ENCODE assay signal across 17 cellular contexts in the genomic region with DNA sequence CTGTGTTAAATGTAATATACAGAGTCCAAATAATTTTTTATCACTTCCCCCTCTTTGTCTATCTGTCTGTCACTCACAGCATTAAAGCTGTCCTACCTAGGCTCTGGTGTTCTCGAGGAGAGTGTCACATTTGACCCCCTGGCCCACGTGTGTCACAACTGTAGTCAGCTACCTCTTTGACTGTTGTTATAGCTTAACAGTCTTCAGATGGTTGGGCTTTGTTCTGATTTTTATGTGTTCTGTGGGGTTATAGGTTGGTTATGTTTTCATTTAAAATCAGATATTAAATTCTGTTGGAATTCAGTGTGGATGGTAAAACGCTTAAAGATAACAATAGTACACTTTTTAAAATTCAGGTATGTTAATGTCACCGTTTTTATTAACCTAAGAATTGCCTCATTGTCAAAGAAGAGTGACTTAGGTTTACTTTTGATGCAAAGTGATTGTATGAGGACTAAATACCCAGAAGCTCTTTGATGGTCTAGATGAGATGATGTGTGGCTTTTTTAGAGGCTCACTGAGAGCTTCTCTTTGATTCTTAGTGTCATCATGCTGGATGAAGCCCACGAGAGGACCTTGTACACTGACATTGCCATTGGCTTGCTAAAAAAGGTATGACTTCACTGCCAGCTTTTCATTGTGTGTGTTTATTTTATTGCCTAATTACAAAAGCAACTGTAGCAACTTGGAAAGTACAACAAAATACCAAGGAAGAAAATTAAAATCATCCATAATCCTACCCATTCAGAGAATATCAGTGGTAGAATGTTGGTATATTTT. TPM values are rescaled to one million over a fixed set of nuclear protein-coding genes. Genes with fewer than 3 reads are reported as not detected.
DNase-seq lines count a peak whose midpoint lies in the region; ATAC-seq, FAIRE-seq and TF ChIP-seq lines count a peak whose summit lies in the region.
"Had no signal": no experiment of that assay in that cellular context is flagged by ENCODE, and none has a peak within 500 bp of the region (broad histone marks: within the 10 kb centered on the region; RNA-seq: fewer than 3 reads in every experiment).

No MANE protein-coding gene starts in this region.

- no peak overlapping the region for H3K4me3 Mint-ChIP-seq in activated T-cell treated with anti-CD3 and anti-CD28 coated beads, Interleukin-2, amount 50 U/mL, for 72 hours
- H3K4me3 Mint-ChIP-seq in activated T-cell treated with anti-CD3 and anti-CD28 coated beads, Interleukin-2, amount 50 U/mL, for 24 hours: no peak overlapping the region
- H3K4me3 Mint-ChIP-seq in mesothelial cell of epicardium: no peak overlapping the region
- H3K4me3 Mint-ChIP-seq: CD14-positive monocyte; CD8-positive, alpha-beta memory T cell; HFFc6; IgD-negative memory B cell had no signal

- H3K4me1 ChIP-seq in K562 (replicated peaks in 1 of 2; ENCODE audit: control insufficient read depth in 2 of 2, insufficient read depth in 2 of 2, low read length in 2 of 2): peaks cover 9 to 17% of the 10 kb centered on the region in 2 experiments; a peak in 4 of 5 replicates
- H3K4me1 ChIP-seq: Caco-2 had no signal

- no peaks in the 10 kb centered on the region for H3K9me3 ChIP-seq in K562 (replicated peaks; ENCODE audit: control insufficient read depth, insufficient read depth, low read depth, low read length)
- H3K9me3 ChIP-seq: Caco-2 had no signal

- TF ChIP-seq POLR2A in K562 (conservative IDR thresholded peaks at IDR 0.05): no peak

- in situ Hi-C loops in K562 (cut with MboI): no loop called here

- no peak overlapping the region for H2AFZ ChIP-seq in K562 (ENCODE audit: low read depth, low read length)

- no peaks in the 10 kb centered on the region for H3K27me3 ChIP-seq in K562 (ENCODE audit: control insufficient read depth in 2 of 2, insufficient read depth in 2 of 2, low read length in 2 of 2)

- no peak overlapping the region for H3K27ac ChIP-seq in K562 (ENCODE audit: extremely low read depth, low read depth, low read length)
- H3K27ac ChIP-seq: 22Rv1 had no signal

- BruUV-seq in K562 (replicated peaks; lab: Mats Ljungman, UMichigan): no TSS peak

- no peak for ATAC-seq in activated T-cell treated with anti-CD3 and anti-CD28 coated beads, Interleukin-2, amount 50 U/mL, for 72 hours (replicated peaks in 1 of 2)
- ATAC-seq in K562 (no peak), HG02981 (IDR thresholded peaks at IDR 0.05; ENCODE audit: unreplicated experiment) (no peak)

- no peak overlapping the region for H3K9ac ChIP-seq in K562 (ENCODE audit: insufficient read depth in 1 of 2, low read depth in 2 of 2, low read length in 2 of 2)

- peak overlapping the region; percentile 62 for H3K27ac Mint-ChIP-seq in activated T-cell treated with anti-CD3 and anti-CD28 coated beads, Interleukin-2, amount 50 U/mL, for 72 hours
- H3K27ac Mint-ChIP-seq in activated T-cell treated with anti-CD3 and anti-CD28 coated beads, Interleukin-2, amount 50 U/mL, for 24 hours: no peak overlapping the region
- no peak overlapping the region for H3K27ac Mint-ChIP-seq in mesothelial cell of epicardium
- H3K27ac Mint-ChIP-seq: CD14-positive monocyte; CD8-positive, alpha-beta memory T cell; HFFc6 had no signal

- DNase-seq in activated T-cell treated with anti-CD3 and anti-CD28 coated beads, Interleukin-2, amount 50 U/mL, for 72 hours: no peak
- DNase-seq in activated T-cell treated with anti-CD3 and anti-CD28 coated beads, Interleukin-2, amount 50 U/mL, for 24 hours: no peak
- DNase-seq in HEK293T (ENCODE audit: extremely low spot score) (no peak), K562 (ENCODE audit: extremely low read depth in 1 of 4, low spot score in 3 of 4) (no peak), mesothelial cell of epicardium (ENCODE audit: low spot score in 2 of 2, unreplicated experiment in 2 of 2) (no peak), activated gamma-delta T cell (lab: John Stamatoyannopoulos, UW) (no peak)
- DNase-seq: Caco-2; CD8-positive, alpha-beta memory T cell; DND-41; GDM1; H7; HFFc6 had no signal

- no peaks in the 10 kb centered on the region; the same call in 2 of the 3 replicates for H3K79me2 ChIP-seq in K562 (ENCODE audit: control insufficient read depth, insufficient read depth, low read length)

- no peak for FAIRE-seq in K562 (lab: Jason Lieb, UNC)
- FAIRE-seq: GM12892 had no signal

- POLR2A ChIA-PET in HEK293T (lab: Yijun Ruan, JAX) (no interaction called here), K562 (lab: Yijun Ruan, JAX) (interaction anchor here (0.6 to 0.9 kb wide), 5 partner anchors 10 to 265 kb away, joined by 3 to 4 read pairs (median 3); no protein-coding TSS in a partner anchor)

- H3K9me3 Mint-ChIP-seq in activated T-cell treated with anti-CD3 and anti-CD28 coated beads, Interleukin-2, amount 50 U/mL, for 72 hours: no peaks in the 10 kb centered on the region
- H3K9me3 Mint-ChIP-seq in activated T-cell treated with anti-CD3 and anti-CD28 coated beads, Interleukin-2, amount 50 U/mL, for 24 hours: no peaks in the 10 kb centered on the region
- H3K9me3 Mint-ChIP-seq in mesothelial cell of epicardium: peaks cover 3% of the 10 kb centered on the region
- H3K9me3 Mint-ChIP-seq: CD14-positive monocyte; CD8-positive, alpha-beta memory T cell; HFFc6; IgD-negative memory B cell had no signal

- H4K20me1 ChIP-seq in K562 (replicated peaks; ENCODE audit: control insufficient read depth, insufficient read depth, low read length): no peaks in the 10 kb centered on the region

- TF ChIP-seq RAD21 in K562 (CRISPR knock-in tag; conservative IDR thresholded peaks at IDR 0.05 in 1 of 2, IDR thresholded peaks at IDR 0.05 in 1 of 2): no peak

- H3K9me1 ChIP-seq in K562 (ENCODE audit: control insufficient read depth, insufficient read depth, low read length): no peaks in the 10 kb centered on the region

- peaks cover 16% of the 10 kb centered on the region for H3K4me1 Mint-ChIP-seq in activated T-cell treated with anti-CD3 and anti-CD28 coated beads, Interleukin-2, amount 50 U/mL, for 72 hours (ENCODE audit: low read depth)
- H3K4me1 Mint-ChIP-seq in activated T-cell treated with anti-CD3 and anti-CD28 coated beads, Interleukin-2, amount 50 U/mL, for 24 hours (ENCODE audit: low read depth): peaks cover 11% of the 10 kb centered on the region
- H3K4me1 Mint-ChIP-seq in mesothelial cell of epicardium: no peaks in the 10 kb centered on the region
- H3K4me1 Mint-ChIP-seq: CD14-positive monocyte had no signal

- intact Hi-C loops in K562 (cut with micrococcal nuclease): no loop called here

- peaks cover 56% of the 10 kb centered on the region for H3K36me3 ChIP-seq in K562 (ENCODE audit: control insufficient read depth, insufficient read depth, low read length)

- CTCF ChIA-PET in HEK293T (lab: Yijun Ruan, JAX): no interaction called here
- CTCF ChIA-PET in K562 (lab: Yijun Ruan, JAX; ENCODE audit: low intra/inter-chr PET ratio): no interaction called here

- WGBS in K562 (ENCODE audit: insufficient coverage, low coverage, missing lambda C conversion rate): 54% methylated on average over 5 of the region's 5 CpGs

- TF ChIP-seq CTCF in K562 (IDR thresholded peaks at IDR 0.05 in 2 of 3, conservative IDR thresholded peaks at IDR 0.05 in 1 of 3; ENCODE audit: insufficient read depth in 2 of 3, low read depth in 1 of 3, low read length in 3 of 3) (no peak), mesothelial cell of epicardium (IDR thresholded peaks at IDR 0.05; ENCODE audit: unreplicated experiment) (no peak)

- H3K4me2 ChIP-seq in K562 (ENCODE audit: insufficient read depth, low read length): no peak overlapping the region

- H3K4me3 ChIP-seq in K562: no peak overlapping the region

- H3K27me3 Mint-ChIP-seq in activated T-cell treated with anti-CD3 and anti-CD28 coated beads, Interleukin-2, amount 50 U/mL, for 72 hours (ENCODE audit: low read depth): no peaks in the 10 kb centered on the region
- H3K27me3 Mint-ChIP-seq in activated T-cell treated with anti-CD3 and anti-CD28 coated beads, Interleukin-2, amount 50 U/mL, for 24 hours: no peaks in the 10 kb centered on the region
- no peaks in the 10 kb centered on the region for H3K27me3 Mint-ChIP-seq in mesothelial cell of epicardium (ENCODE audit: low read depth)
- H3K27me3 Mint-ChIP-seq: CD8-positive, alpha-beta memory T cell; IgD-negative memory B cell had no signal

- H3K36me3 Mint-ChIP-seq in activated T-cell treated with anti-CD3 and anti-CD28 coated beads, Interleukin-2, amount 50 U/mL, for 72 hours (ENCODE audit: insufficient read depth in 2 of 2): peaks cover 0 to 15% of the 10 kb centered on the region in 2 donors
- H3K36me3 Mint-ChIP-seq in activated T-cell treated with anti-CD3 and anti-CD28 coated beads, Interleukin-2, amount 50 U/mL, for 24 hours (ENCODE audit: low read depth): peaks cover 74% of the 10 kb centered on the region
- H3K36me3 Mint-ChIP-seq in mesothelial cell of epicardium: peaks cover 38% of the 10 kb centered on the region

- no peak for TF ChIP-seq EP300 in K562 (IDR thresholded peaks at IDR 0.05; ENCODE audit: low read length)

TF ChIP-seq in HEK293T, 16 proteins besides CTCF, POLR2A, EP300 and RAD21 (continues in another document):
- TF ChIP-seq SP1 (IDR thresholded peaks at IDR 0.05) (no peak), BHLHE40 (IDR thresholded peaks at IDR 0.05; ENCODE audit: borderline replicate concordance) (no peak)

RNA-seq across cellular contexts. Expression of a gene that starts 29.9 kb away (rescaled TPM):
- total RNA-seq in activated T-cell treated with anti-CD3 and anti-CD28 coated beads, Interleukin-2, amount 50 U/mL, for 72 hours: 10 to 100 TPM in 1 of 2 donors, 1 to 10 TPM in 1; 9.4 to 14.2 TPM
- 39.4 and 43.4 TPM in 2 replicates for total RNA-seq in K562 (2011; cell fraction: chromatin; rRNA removed; ENCODE audit: low replicate concordance)
- 22.5 and 28.2 TPM in 2 replicates for total RNA-seq in K562 (2011; cell fraction: nucleolus; rRNA removed)
- 33.8 and 41.0 TPM in 2 replicates for total RNA-seq in K562 (2011; cell fraction: nucleoplasm; rRNA removed)
- total RNA-seq in K562 (2014; rRNA removed) (14.9 and 15.8 TPM in 2 replicates), K562 (2014; rRNA removed; fragmentation: Illumina TruSeq; extraction: Trizol) (16.3 TPM in 2 replicates), K562 (2015; rRNA removed; fragmentation: Illumina TruSeq; extraction: Trizol) (17.8 and 18.5 TPM in 2 replicates), K562 (2021) (14.7 and 16.9 TPM in 2 replicates), mesothelial cell of epicardium (15.2 to 16.7 TPM (median 15.9 TPM) in 3 replicates)
- polyA plus RNA-seq in K562 (2011; rRNA removed) (25.6 and 27.5 TPM in 2 replicates), K562 (2014; fragmentation: Illumina TruSeq; extraction: Trizol) (20.8 and 24.2 TPM in 2 replicates), K562 (2014; fragmentation: Nextera tagmentation; extraction: Ambion mirVana) (10 to 100 TPM in 1 of 2 experiments, 1 to 10 TPM in 1; 6.5 to 12.0 TPM), K562 (2014; rRNA removed) (18.2 and 23.6 TPM in 2 replicates)
- polyA plus RNA-seq in K562 (2011; cell fraction: cytosol; rRNA removed): 18.1 and 25.8 TPM in 2 replicates
- 44.2 and 53.9 TPM in 2 replicates for polyA plus RNA-seq in K562 (2011; cell fraction: nucleus; rRNA removed)
- 9.0 and 9.1 TPM in 2 replicates for polyA plus RNA-seq in K562 (2012)
- polyA minus RNA-seq in K562 (2011; rRNA and poly(A)+ RNA removed): 31.5 and 32.2 TPM in 2 replicates
- 12.5 and 13.8 TPM in 2 replicates for polyA minus RNA-seq in K562 (2011; cell fraction: cytosol; rRNA and poly(A)+ RNA removed)
- polyA minus RNA-seq in K562 (2011; cell fraction: nucleus; rRNA and poly(A)+ RNA removed): 19.7 and 32.0 TPM in 2 replicates
